In the genomic region with DNA sequence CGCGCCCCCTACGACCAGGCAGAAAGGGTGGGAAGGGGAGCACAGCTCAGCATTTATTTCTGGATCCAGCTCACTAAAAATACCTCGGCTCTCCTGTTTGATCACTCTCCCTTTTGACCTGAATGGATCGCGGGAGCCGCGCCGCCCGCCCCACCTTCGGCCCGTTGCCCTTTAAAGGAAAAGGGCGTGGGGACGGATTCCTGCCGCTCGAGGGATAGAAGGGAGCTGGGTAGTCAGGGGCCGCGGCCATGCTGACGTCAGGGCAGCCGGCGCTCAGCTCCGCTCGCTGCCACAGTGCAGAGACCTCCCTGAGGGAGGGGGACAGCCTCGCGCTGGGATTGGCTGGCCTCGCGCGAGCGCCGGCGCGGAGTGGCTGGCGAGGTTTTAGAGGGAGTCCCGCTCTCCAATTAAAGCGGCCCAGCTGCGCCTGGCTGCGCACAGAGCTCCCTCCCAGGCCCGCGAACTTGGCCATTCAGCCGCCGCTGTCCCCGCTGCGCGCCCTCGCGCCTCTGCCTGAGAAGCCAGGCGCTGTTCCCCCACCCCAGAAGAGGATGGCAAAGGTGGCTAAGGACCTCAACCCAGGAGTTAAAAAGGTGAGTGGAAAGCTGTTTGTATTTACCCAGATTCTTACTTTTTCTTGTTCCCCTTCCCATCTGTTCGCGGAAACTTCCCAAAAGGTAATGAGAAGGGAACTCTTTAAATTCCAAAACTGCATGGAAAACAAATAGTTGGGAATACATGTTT, we compare ENCODE assay signal across 1 cellular context.
A peak's percentile ranks its signal among the peaks of the same experiment; 100 is the strongest.
TF ChIP-seq lines count a peak whose summit lies in the region.

Gene LMCD1, plus strand, starts transcription at position 436 of the 744 bp plus-strand sequence. Its CDS starts 116 bp downstream, at position 552.

TF ChIP-seq in liver, 16 proteins besides CTCF, POLR2A, EP300 and RAD21 (continued from another document):
- TF ChIP-seq EGR1 (IDR thresholded peaks at IDR 0.05; ENCODE audit: low read depth in 2 of 2) = peak in 1 of 2 donors; percentile 15
- TF ChIP-seq NR2F2 (IDR thresholded peaks at IDR 0.05) = peak; percentile 38
- TF ChIP-seq JUND (IDR thresholded peaks at IDR 0.05) = peak; percentile 7 to 73
- peak; percentile 92 for TF ChIP-seq SP1 (IDR thresholded peaks at IDR 0.05)
- TF ChIP-seq FOXA1 (IDR thresholded peaks at IDR 0.05) = no peak
- no peak for TF ChIP-seq FOXA2 (IDR thresholded peaks at IDR 0.05)
